ENCODE assay signal across 15 cellular contexts in genomic region chr10:18254692-18255091, GRCh38.
DNase-seq lines count a peak whose midpoint lies in the region; ATAC-seq and TF ChIP-seq lines count a peak whose summit lies in the region.
"Had no signal": no experiment of that assay in that cellular context is flagged by ENCODE, and none has a peak within 500 bp of the region (broad histone marks: within the 10 kb centered on the region; RNA-seq: fewer than 3 reads in every experiment).

No MANE protein-coding gene starts in this region.

- H3K4me2 ChIP-seq in SK-N-SH: no peak overlapping the region
- H3K4me2 ChIP-seq in MM.1S (ENCODE audit: low read depth, low read length): peak overlapping the region; percentile 45
- no peak overlapping the region for H3K4me2 ChIP-seq in mesenchymal stem cell (ENCODE audit: low read length, poor library complexity, severe bottlenecking)
- H3K4me2 ChIP-seq: A549, BLaER1 had no signal

- POLR2A ChIA-PET in SK-N-SH (lab: Yijun Ruan, JAX): no interaction called here

- H3K23ac ChIP-seq in mesenchymal stem cell (ENCODE audit: low read length in 2 of 2): no peak overlapping the region

- no peak for TF ChIP-seq EP300 in SK-N-SH (IDR thresholded peaks at IDR 0.05; ENCODE audit: borderline replicate concordance in 1 of 2, low read depth in 1 of 2, low read length in 1 of 2)

- H2AK5ac ChIP-seq in mesenchymal stem cell (ENCODE audit: low read length, severe bottlenecking): no peak overlapping the region

- no peaks in the 10 kb centered on the region for H3F3A ChIP-seq in SK-N-SH (replicated peaks; ENCODE audit: insufficient read depth)
- no peaks in the 10 kb centered on the region for H3F3A ChIP-seq in MM.1S (ENCODE audit: insufficient read depth, low read length)

- no peak overlapping the region for H3K9ac ChIP-seq in SK-N-SH
- peak overlapping the region; percentile 3; the same call in 1 of the 2 replicates for H3K9ac ChIP-seq in MM.1S (ENCODE audit: low read length)
- H3K9ac ChIP-seq in mesenchymal stem cell (ENCODE audit: low read length): peak overlapping the region; percentile 14
- H3K9ac ChIP-seq: BLaER1 had no signal

- no peak overlapping the region for H4K8ac ChIP-seq in mesenchymal stem cell (ENCODE audit: low read length)

- H3K9me3 ChIP-seq in SK-N-SH (no peaks in the 10 kb centered on the region), MM.1S (replicated peaks; ENCODE audit: insufficient read depth, low read length) (no peaks in the 10 kb centered on the region), mesenchymal stem cell (ENCODE audit: control insufficient read depth, low read length) (no peaks in the 10 kb centered on the region)
- H3K9me3 ChIP-seq: A549, BLaER1 had no signal

- no peak for TF ChIP-seq RAD21 in SK-N-SH (IDR thresholded peaks at IDR 0.05; ENCODE audit: low read length)

- H2BK120ac ChIP-seq in mesenchymal stem cell (ENCODE audit: low read depth, low read length): no peak overlapping the region

- no peak for TF ChIP-seq CTCF in SK-N-SH (IDR thresholded peaks at IDR 0.05)
- TF ChIP-seq CTCF in MM.1S (IDR thresholded peaks at IDR 0.05; ENCODE audit: low read length): no peak

- H3K4me1 ChIP-seq in SK-N-SH (ENCODE audit: control insufficient read depth in 1 of 2, insufficient read depth in 2 of 2, low read depth in 1 of 2, low read length in 1 of 2) (no peaks in the 10 kb centered on the region; a peak in 1 of 4 replicates), MM.1S (ENCODE audit: low read length) (no peaks in the 10 kb centered on the region), mesenchymal stem cell (ENCODE audit: control insufficient read depth, insufficient read depth, low read depth, low read length) (no peaks in the 10 kb centered on the region)
- H3K4me1 ChIP-seq: A549, BLaER1 had no signal

- H2BK5ac ChIP-seq in mesenchymal stem cell (ENCODE audit: low read depth, low read length, poor library complexity, severe bottlenecking): no peak overlapping the region

- H3K79me2 ChIP-seq in SK-N-SH (ENCODE audit: insufficient read depth) (no peaks in the 10 kb centered on the region), MM.1S (ENCODE audit: low read length) (no peaks in the 10 kb centered on the region)

- H4K20me1 ChIP-seq in SK-N-SH (ENCODE audit: insufficient read depth) (no peaks in the 10 kb centered on the region), MM.1S (ENCODE audit: insufficient read depth, low read length) (no peaks in the 10 kb centered on the region)
- H4K20me1 ChIP-seq: BLaER1 had no signal

- no peak for ATAC-seq in SK-N-SH treated with all-trans-retinoic acid at 6 μM for 48 hours
- ATAC-seq: A549 had no signal

- H3K27me3 ChIP-seq in SK-N-SH (ENCODE audit: insufficient read depth) (no peaks in the 10 kb centered on the region), MM.1S (replicated peaks; ENCODE audit: insufficient read depth, low read length) (no peaks in the 10 kb centered on the region), mesenchymal stem cell (ENCODE audit: control insufficient read depth in 1 of 2, insufficient read depth in 1 of 2, low read length in 2 of 2) (no peaks in the 10 kb centered on the region)
- H3K27me3 ChIP-seq: BLaER1 had no signal

- no peaks in the 10 kb centered on the region for H3K36me3 ChIP-seq in SK-N-SH (replicated peaks in 1 of 2; ENCODE audit: control insufficient read depth in 1 of 2, insufficient read depth in 2 of 2, low read length in 1 of 2)
- no peaks in the 10 kb centered on the region for H3K36me3 ChIP-seq in MM.1S (replicated peaks; ENCODE audit: insufficient read depth, low read length)
- no peaks in the 10 kb centered on the region for H3K36me3 ChIP-seq in mesenchymal stem cell (ENCODE audit: control insufficient read depth in 1 of 2, insufficient read depth in 2 of 2, low read depth in 1 of 2, low read length in 2 of 2)
- H3K36me3 ChIP-seq: BLaER1 had no signal

- H3K18ac ChIP-seq in mesenchymal stem cell (ENCODE audit: low read depth in 1 of 2, low read length in 2 of 2): no peak overlapping the region

- no peak overlapping the region for H2BK12ac ChIP-seq in mesenchymal stem cell (ENCODE audit: low read length in 2 of 2)

- no peak overlapping the region for H2BK15ac ChIP-seq in mesenchymal stem cell (ENCODE audit: low read depth, poor library complexity, severe bottlenecking)

- no peak overlapping the region for H3K4ac ChIP-seq in mesenchymal stem cell (ENCODE audit: low read depth in 1 of 2, low read length in 2 of 2)

- DNase-seq in SK-N-SH: no peak
- DNase-seq in MM.1S: peak; percentile 9
- DNase-seq in amniotic epithelial cell (ENCODE audit: low read depth): peak; percentile 12
- no peak for DNase-seq in mesenchymal stem cell
- DNase-seq in activated CD4-positive, alpha-beta T cell treated with anti-CD3 and anti-CD28 coated beads for 4 hours: no peak
- DNase-seq in retina: no peak
- DNase-seq: CD4-positive, alpha-beta memory T cell; DMS79 treated with DMSO at 0.1 percent for 48 hours; GF-D8; GOT3; H7 had no signal

- H4K91ac ChIP-seq in mesenchymal stem cell (ENCODE audit: low read length): no peak overlapping the region

- H3K9me2 ChIP-seq in SK-N-SH (peaks cover 3% of the 10 kb centered on the region; the same call in 1 of the 2 replicates), MM.1S (replicated peaks; ENCODE audit: insufficient read depth, low read length) (no peaks in the 10 kb centered on the region)

- H3K27ac ChIP-seq in SK-N-SH (ENCODE audit: low read depth in 2 of 2, low read length in 1 of 2) (no peak overlapping the region), MM.1S (ENCODE audit: low read length) (no peak overlapping the region), mesenchymal stem cell (ENCODE audit: low read length, poor library complexity, severe bottlenecking) (no peak overlapping the region)
- H3K27ac ChIP-seq: 22Rv1, A549, BLaER1 had no signal

- 80% methylated on average over 4 of the region's 4 CpGs for WGBS in SK-N-SH (ENCODE audit: low lambda C conversion rate)
- 91% methylated on average over 4 of the region's 4 CpGs for WGBS in mesenchymal stem cell

- CTCF ChIA-PET in SK-N-SH (lab: Yijun Ruan, JAX): interaction anchor here (1.3 kb wide), 1 partner anchor 15 kb away, joined by 3 read pairs; no protein-coding TSS in a partner anchor

- H3K4me3 ChIP-seq in SK-N-SH (ENCODE audit: low read depth in 2 of 2, low read length in 1 of 2) (no peak overlapping the region), MM.1S (ENCODE audit: low read length) (peak overlapping the region; percentile 40), mesenchymal stem cell (ENCODE audit: insufficient read depth in 1 of 2, low read depth in 1 of 2, low read length in 2 of 2) (peak overlapping the region in 1 of 2 experiments; percentile 36)
- H3K4me3 ChIP-seq: A549, BLaER1 had no signal

- H3K14ac ChIP-seq in mesenchymal stem cell (ENCODE audit: low read length in 2 of 2): no peak overlapping the region

- H2AFZ ChIP-seq in SK-N-SH (ENCODE audit: low read depth) (peak overlapping the region; percentile 6; the same call in 1 of the 2 replicates), MM.1S (ENCODE audit: low read length) (peak overlapping the region; percentile 61), mesenchymal stem cell (ENCODE audit: low read depth, low read length) (no peak overlapping the region)

- no peaks in the 10 kb centered on the region for H3K79me1 ChIP-seq in mesenchymal stem cell (replicated peaks; ENCODE audit: low read length, poor library complexity, severe bottlenecking)

TF ChIP-seq in SK-N-SH, 30 proteins besides CTCF, POLR2A, EP300 and RAD21 (continues in another document):
- TF ChIP-seq MAX (IDR thresholded peaks at IDR 0.05; ENCODE audit: low read depth) (no peak), TCF12 (IDR thresholded peaks at IDR 0.05) (no peak), ELF1 (IDR thresholded peaks at IDR 0.05) (no peak), USF1 (IDR thresholded peaks at IDR 0.05; ENCODE audit: borderline replicate concordance, low read depth) (no peak), NRF1 (IDR thresholded peaks at IDR 0.05; ENCODE audit: low read depth, low read length) (no peak), POLR2AphosphoS5 (IDR thresholded peaks at IDR 0.05; ENCODE audit: low read depth, low read length) (no peak), TAF1 (IDR thresholded peaks at IDR 0.05; ENCODE audit: borderline replicate concordance, low read depth, low read length) (no peak), NFIC (IDR thresholded peaks at IDR 0.05; ENCODE audit: borderline replicate concordance) (no peak)

TF ChIP-seq in SK-N-SH treated with all-trans-retinoic acid at 6 μM for 48 hours, 23 proteins besides CTCF, POLR2A, EP300 and RAD21:
- TF ChIP-seq ZC3H10 (CRISPR knock-in tag; IDR thresholded peaks at IDR 0.05) (no peak), ZFP30 (CRISPR knock-in tag; IDR thresholded peaks at IDR 0.05) (no peak), RARB (CRISPR knock-in tag; IDR thresholded peaks at IDR 0.05) (no peak), CSDC2 (CRISPR knock-in tag; IDR thresholded peaks at IDR 0.05) (no peak), ISL1 (CRISPR knock-in tag; IDR thresholded peaks at IDR 0.05) (no peak)

Comparison
In these comparisons a context has a peak if more than half of its experiments do, and no peak if none do; other contexts are left out.
1. DNase-seq: peak in MM.1S (single experiment) and amniotic epithelial cell (single experiment); none in SK-N-SH (single experiment), mesenchymal stem cell (single experiment), activated CD4-positive, alpha-beta T cell treated with anti-CD3 and anti-CD28 coated beads for 4 hours (0 of 2) and retina (single experiment).